16 cellular contexts compared by ENCODE assay signal in the genomic region with DNA sequence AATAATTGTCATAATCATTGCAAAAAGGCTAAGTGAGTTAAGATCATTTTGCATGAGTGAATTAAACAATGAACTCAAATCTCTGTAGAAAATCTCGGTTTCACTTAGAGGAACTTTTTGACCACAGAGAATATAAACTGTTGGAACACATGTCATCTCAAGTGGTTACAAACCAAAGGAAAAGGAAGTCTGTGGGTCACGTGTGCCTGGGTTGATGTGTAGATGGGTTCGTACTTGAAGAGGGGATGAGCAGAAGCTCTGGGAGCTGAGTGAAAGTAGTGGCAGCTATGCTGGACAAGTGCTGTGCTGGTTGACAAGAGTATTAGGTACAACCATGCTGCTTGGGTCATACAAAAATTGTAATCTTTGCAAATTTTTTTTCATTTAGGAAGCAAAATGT. TPM values are rescaled to one million over a fixed set of nuclear protein-coding genes. Genes with fewer than 3 reads are reported as not detected.
A peak's percentile ranks its signal among the peaks of the same experiment; 100 is the strongest.
DNase-seq lines count a peak whose midpoint lies in the region; ATAC-seq, FAIRE-seq and TF ChIP-seq lines count a peak whose summit lies in the region.
"Had no signal": no experiment of that assay in that cellular context is flagged by ENCODE, and none has a peak within 500 bp of the region (broad histone marks: within the 10 kb centered on the region; RNA-seq: fewer than 3 reads in every experiment).

No MANE protein-coding gene starts in this region.

- no peak overlapping the region for H2BK12ac ChIP-seq in mesenchymal stem cell (ENCODE audit: low read length in 2 of 2)

- no peak overlapping the region for H3K27ac ChIP-seq in mesenchymal stem cell (ENCODE audit: low read length, poor library complexity, severe bottlenecking)
- no peak overlapping the region for H3K27ac ChIP-seq in right atrium auricular region
- H3K27ac ChIP-seq: neural progenitor cell had no signal

- no peak overlapping the region for H3K9ac ChIP-seq in mesenchymal stem cell (ENCODE audit: low read length)
- H3K9ac ChIP-seq: neural progenitor cell, SK-N-SH had no signal

- no peak overlapping the region for H3K14ac ChIP-seq in mesenchymal stem cell (ENCODE audit: low read length in 2 of 2)

- H3K4ac ChIP-seq in mesenchymal stem cell (ENCODE audit: low read depth in 1 of 2, low read length in 2 of 2): no peak overlapping the region

- no peak overlapping the region for H2AFZ ChIP-seq in mesenchymal stem cell (ENCODE audit: low read depth, low read length)
- H2AFZ ChIP-seq: neural progenitor cell had no signal

- peaks cover 28% of the 10 kb centered on the region for H3K79me1 ChIP-seq in mesenchymal stem cell (replicated peaks; ENCODE audit: low read length, poor library complexity, severe bottlenecking)

- no peaks in the 10 kb centered on the region for H3K27me3 Mint-ChIP-seq in T-helper 1 cell treated with Interleukin-12 subunit alpha and Interleukin-12 subunit beta and Interleukin-4 antibody, amounts not matched to agents 30 μg/mL and 1 μg/mL, for 36 hours (ENCODE audit: low read depth)
- H3K27me3 Mint-ChIP-seq in osteocyte (ENCODE audit: unreplicated experiment): no peaks in the 10 kb centered on the region
- H3K27me3 Mint-ChIP-seq: stimulated activated memory B cell treated with anti-CD40 and anti-IgM and Interleukin-4, amounts not matched to agents 10 μg/mL and 1 μg/mL and 100 μg/mL, for 72 hours had no signal

- H3K4me3 ChIP-seq in mesenchymal stem cell (ENCODE audit: insufficient read depth in 1 of 2, low read depth in 1 of 2, low read length in 2 of 2): no peak overlapping the region
- H3K4me3 ChIP-seq in right atrium auricular region: no peak overlapping the region
- H3K4me3 ChIP-seq: HAP-1, neural progenitor cell had no signal

- no peak overlapping the region for H2BK5ac ChIP-seq in mesenchymal stem cell (ENCODE audit: low read depth, low read length, poor library complexity, severe bottlenecking)

- H3K27me3 ChIP-seq in mesenchymal stem cell (ENCODE audit: control insufficient read depth in 1 of 2, insufficient read depth in 1 of 2, low read length in 2 of 2) (no peaks in the 10 kb centered on the region), right atrium auricular region (no peaks in the 10 kb centered on the region)
- H3K27me3 ChIP-seq: neural progenitor cell had no signal

- peaks cover 23% of the 10 kb centered on the region for H3K4me1 Mint-ChIP-seq in T-helper 1 cell treated with Interleukin-12 subunit alpha and Interleukin-12 subunit beta and Interleukin-4 antibody, amounts not matched to agents 30 μg/mL and 1 μg/mL, for 36 hours (ENCODE audit: low read depth)
- H3K4me1 Mint-ChIP-seq in osteocyte (ENCODE audit: unreplicated experiment): no peaks in the 10 kb centered on the region

- peak overlapping the region; percentile 6 for H3K27ac Mint-ChIP-seq in T-helper 1 cell treated with Interleukin-12 subunit alpha and Interleukin-12 subunit beta and Interleukin-4 antibody, amounts not matched to agents 30 μg/mL and 1 μg/mL, for 36 hours
- H3K27ac Mint-ChIP-seq in osteocyte (ENCODE audit: unreplicated experiment): no peak overlapping the region
- H3K27ac Mint-ChIP-seq: neural progenitor cell; stimulated activated memory B cell treated with anti-CD40 and anti-IgM and Interleukin-4, amounts not matched to agents 10 μg/mL and 1 μg/mL and 100 μg/mL, for 72 hours had no signal

- no peak overlapping the region for H3K23ac ChIP-seq in mesenchymal stem cell (ENCODE audit: low read length in 2 of 2)

- no peak overlapping the region for H2BK15ac ChIP-seq in mesenchymal stem cell (ENCODE audit: low read depth, poor library complexity, severe bottlenecking)

- no peaks in the 10 kb centered on the region for H3K9me3 Mint-ChIP-seq in T-helper 1 cell treated with Interleukin-12 subunit alpha and Interleukin-12 subunit beta and Interleukin-4 antibody, amounts not matched to agents 30 μg/mL and 1 μg/mL, for 36 hours
- H3K9me3 Mint-ChIP-seq in osteocyte (ENCODE audit: unreplicated experiment): no peaks in the 10 kb centered on the region
- H3K9me3 Mint-ChIP-seq: neural progenitor cell; stimulated activated memory B cell treated with anti-CD40 and anti-IgM and Interleukin-4, amounts not matched to agents 10 μg/mL and 1 μg/mL and 100 μg/mL, for 72 hours had no signal

- no peak overlapping the region for H3K4me3 Mint-ChIP-seq in T-helper 1 cell treated with Interleukin-12 subunit alpha and Interleukin-12 subunit beta and Interleukin-4 antibody, amounts not matched to agents 30 μg/mL and 1 μg/mL, for 36 hours
- no peak overlapping the region for H3K4me3 Mint-ChIP-seq in osteocyte (ENCODE audit: unreplicated experiment)
- H3K4me3 Mint-ChIP-seq: neural progenitor cell; stimulated activated memory B cell treated with anti-CD40 and anti-IgM and Interleukin-4, amounts not matched to agents 10 μg/mL and 1 μg/mL and 100 μg/mL, for 72 hours had no signal

- H3K36me3 ChIP-seq in mesenchymal stem cell (ENCODE audit: control insufficient read depth in 1 of 2, insufficient read depth in 2 of 2, low read depth in 1 of 2, low read length in 2 of 2) (peaks cover 30 to 88% of the 10 kb centered on the region in 2 experiments), right atrium auricular region (peaks cover 71% of the 10 kb centered on the region)

- peak; percentile 22 for DNase-seq in activated CD4-positive, alpha-beta T cell treated with anti-CD3 and anti-CD28 coated beads for 48 hours
- no peak for DNase-seq in activated CD4-positive, alpha-beta T cell treated with anti-CD3 and anti-CD28 coated beads, Interleukin-2, amount 50 U/mL, for 4 hours
- DNase-seq in mesenchymal stem cell (peak; percentile 55), D721Med (ENCODE audit: insufficient read length, low spot score) (no peak), right atrium auricular region (ENCODE audit: low spot score) (no peak), osteocyte (ENCODE audit: extremely low spot score, unreplicated experiment) (no peak)
- DNase-seq: activated T-cell treated with anti-CD3 and anti-CD28 coated beads for 4 hours, NCI-H1417 treated with DMSO at 0.1 percent for 48 hours, NCI-H82, SK-N-SH had no signal

- TF ChIP-seq CTCF in D721Med (IDR thresholded peaks at IDR 0.05; ENCODE audit: insufficient read depth, missing control alignments) (no peak), right atrium auricular region (IDR thresholded peaks at IDR 0.05) (no peak), osteocyte (IDR thresholded peaks at IDR 0.05) (no peak)

- 86% methylated on average over 3 of the region's 3 CpGs for WGBS in mesenchymal stem cell

- H3K4me1 ChIP-seq in mesenchymal stem cell (ENCODE audit: control insufficient read depth, insufficient read depth, low read depth, low read length) (peaks cover 7% of the 10 kb centered on the region), right atrium auricular region (no peaks in the 10 kb centered on the region)
- H3K4me1 ChIP-seq: HAP-1, neural progenitor cell had no signal

- peak; percentile 56 for ATAC-seq in HG02885 (IDR thresholded peaks at IDR 0.05; ENCODE audit: poor library complexity, unreplicated experiment)
- ATAC-seq: stimulated activated memory B cell treated with anti-CD40 and anti-IgM and Interleukin-4, amounts not matched to agents 10 μg/mL and 1 μg/mL and 100 μg/mL, for 72 hours had no signal

- no peak overlapping the region for H2AK5ac ChIP-seq in mesenchymal stem cell (ENCODE audit: low read length, severe bottlenecking)

- H2BK120ac ChIP-seq in mesenchymal stem cell (ENCODE audit: low read depth, low read length): no peak overlapping the region

- no peak overlapping the region for H3K18ac ChIP-seq in mesenchymal stem cell (ENCODE audit: low read depth in 1 of 2, low read length in 2 of 2)

- no peak overlapping the region for H3K4me2 ChIP-seq in mesenchymal stem cell (ENCODE audit: low read length, poor library complexity, severe bottlenecking)
- H3K4me2 ChIP-seq: neural progenitor cell, SK-N-SH had no signal

- H3K9me3 ChIP-seq in mesenchymal stem cell (ENCODE audit: control insufficient read depth, low read length): no peaks in the 10 kb centered on the region
- no peaks in the 10 kb centered on the region for H3K9me3 ChIP-seq in right atrium auricular region
- H3K9me3 ChIP-seq: HAP-1, SK-N-SH had no signal

- no peak overlapping the region for H4K8ac ChIP-seq in mesenchymal stem cell (ENCODE audit: low read length)

- peaks cover 55% of the 10 kb centered on the region for H3K36me3 Mint-ChIP-seq in T-helper 1 cell treated with Interleukin-12 subunit alpha and Interleukin-12 subunit beta and Interleukin-4 antibody, amounts not matched to agents 30 μg/mL and 1 μg/mL, for 36 hours (ENCODE audit: low read depth)
- peaks cover 34% of the 10 kb centered on the region for H3K36me3 Mint-ChIP-seq in osteocyte (ENCODE audit: unreplicated experiment)

- no peak overlapping the region for H4K91ac ChIP-seq in mesenchymal stem cell (ENCODE audit: low read length)

- no peak for FAIRE-seq in D721Med (lab: Jason Lieb, UNC)
- FAIRE-seq: colon had no signal

RNA-seq across cellular contexts. Expression of a gene that starts 35.0 kb away (rescaled TPM):
- polyA plus RNA-seq in mesenchymal stem cell (2013, experiment 1 of 2): 136 TPM
- 138 TPM for polyA plus RNA-seq in mesenchymal stem cell (2013, experiment 2 of 2)
- 10 to 100 TPM; 38.9 to 49.5 TPM for total RNA-seq in right atrium auricular region
- total RNA-seq in osteocyte: 58.7 and 61.2 TPM in 2 replicates

Comparison
In these comparisons a context has a peak if more than half of its experiments do, and no peak if none do; other contexts are left out.
1. DNase-seq: peak in activated CD4-positive, alpha-beta T cell treated with anti-CD3 and anti-CD28 coated beads for 48 hours (single experiment) and mesenchymal stem cell (single experiment); none in activated CD4-positive, alpha-beta T cell treated with anti-CD3 and anti-CD28 coated beads, Interleukin-2, amount 50 U/mL, for 4 hours (0 of 2), D721Med (single experiment), right atrium auricular region (single experiment) and osteocyte (single experiment).